8 cellular contexts compared by ENCODE assay signal in the genomic region with DNA sequence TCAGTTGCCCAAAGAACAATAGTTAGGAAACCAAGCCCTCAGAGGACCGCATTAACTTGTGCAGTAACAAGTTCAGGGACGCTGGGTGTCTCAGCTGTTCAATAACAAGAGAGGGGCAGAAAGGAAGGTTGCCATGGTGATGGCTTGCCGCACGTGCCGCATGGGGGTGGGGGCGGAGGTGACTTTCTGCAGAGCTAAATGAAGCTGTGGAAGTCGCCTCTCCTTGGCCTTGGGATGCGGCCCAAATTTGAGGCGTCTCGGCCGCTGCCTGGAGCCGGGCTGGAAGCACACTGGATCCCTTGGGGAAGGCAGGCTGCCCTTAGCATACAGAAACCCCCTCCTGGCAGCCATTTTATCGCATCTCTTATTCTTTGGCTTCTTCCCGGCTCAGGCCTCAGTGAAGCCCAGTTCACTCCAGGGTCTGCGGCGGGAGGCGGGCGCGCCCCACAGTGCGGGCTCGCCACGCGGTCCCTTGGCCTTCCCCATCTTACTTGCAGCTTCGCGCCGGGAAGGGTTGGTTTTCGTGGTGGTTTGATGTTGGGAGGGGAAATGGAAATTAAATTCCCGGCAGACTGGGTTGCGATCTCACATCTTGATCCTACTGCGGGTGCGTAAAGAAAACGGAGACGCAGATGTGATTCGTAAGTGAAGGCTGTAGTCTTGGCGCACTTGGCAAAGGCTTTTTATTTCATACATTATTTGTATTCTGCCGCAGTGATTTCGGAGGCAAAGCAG.
DNase-seq lines count a peak whose midpoint lies in the region; ATAC-seq and TF ChIP-seq lines count a peak whose summit lies in the region.

No MANE protein-coding gene starts in this region.

- H3K36me3 ChIP-seq in brain microvascular endothelial cell (replicated peaks): no peaks in the 10 kb centered on the region

- in situ Hi-C loops in brain microvascular endothelial cell (cut with HindIII; ENCODE audit: low pct_ligation_motif_present, low sequenced_read_pairs): no loop called here

- TF ChIP-seq CTCF in brain microvascular endothelial cell (IDR thresholded peaks at IDR 0.05; ENCODE audit: low read depth, low read length, missing control alignments): peak; percentile 23

- no peak overlapping the region for H3K27ac ChIP-seq in brain microvascular endothelial cell

- peak overlapping the region; percentile 57 for H3K4me3 ChIP-seq in brain microvascular endothelial cell (ENCODE audit: low read depth, low read length)

- no peaks in the 10 kb centered on the region for H3K27me3 ChIP-seq in brain microvascular endothelial cell (replicated peaks)

- no peak for ATAC-seq in stimulated activated naive CD8-positive, alpha-beta T cell treated with anti-CD3 and anti-CD28 coated beads, Interleukin-15, Interleukin-2, amounts not matched to agents 100 U/mL and 50 U/mL, for 24 hours
- no peak for ATAC-seq in GM18520 (IDR thresholded peaks at IDR 0.05; ENCODE audit: unreplicated experiment)

- CTCF ChIA-PET in HEK293T (lab: Yijun Ruan, JAX): no interaction called here

- DNase-seq in stimulated activated CD4-positive, alpha-beta T cell treated with anti-CD3 and anti-CD28 coated beads, Interleukin-4, amount 100 ng/mL, for 1 hour: peak; percentile 4
- DNase-seq in stimulated activated CD4-positive, alpha-beta T cell treated with anti-CD3 and anti-CD28 coated beads, Interleukin-12 subunit alpha, Interleukin-12 subunit beta, amount 100 ng/mL, for 4 hours: no peak
- peak; percentile 33 for DNase-seq in brain microvascular endothelial cell
- peak; percentile 51 for DNase-seq in islet precursor cell
- peak; percentile 14 for DNase-seq in stimulated activated naive CD8-positive, alpha-beta T cell treated with anti-CD3 and anti-CD28 coated beads, Interleukin-15, Interleukin-2, amounts not matched to agents 100 U/mL and 50 U/mL, for 24 hours
- DNase-seq in HEK293T (ENCODE audit: extremely low spot score): no peak
- no peak for DNase-seq in SKM-1 (lab: John Stamatoyannopoulos, UW; ENCODE audit: unreplicated experiment)

- POLR2A ChIA-PET in HEK293T (lab: Yijun Ruan, JAX): no interaction called here

TF ChIP-seq in HEK293T, 16 proteins besides CTCF, POLR2A, EP300 and RAD21:
- no peak for TF ChIP-seq NFRKB (IDR thresholded peaks at IDR 0.05)
- no peak for TF ChIP-seq HDGF (IDR thresholded peaks at IDR 0.05; ENCODE audit: borderline replicate concordance)
- TF ChIP-seq SP1 (IDR thresholded peaks at IDR 0.05): no peak
- TF ChIP-seq, protein P1, sequence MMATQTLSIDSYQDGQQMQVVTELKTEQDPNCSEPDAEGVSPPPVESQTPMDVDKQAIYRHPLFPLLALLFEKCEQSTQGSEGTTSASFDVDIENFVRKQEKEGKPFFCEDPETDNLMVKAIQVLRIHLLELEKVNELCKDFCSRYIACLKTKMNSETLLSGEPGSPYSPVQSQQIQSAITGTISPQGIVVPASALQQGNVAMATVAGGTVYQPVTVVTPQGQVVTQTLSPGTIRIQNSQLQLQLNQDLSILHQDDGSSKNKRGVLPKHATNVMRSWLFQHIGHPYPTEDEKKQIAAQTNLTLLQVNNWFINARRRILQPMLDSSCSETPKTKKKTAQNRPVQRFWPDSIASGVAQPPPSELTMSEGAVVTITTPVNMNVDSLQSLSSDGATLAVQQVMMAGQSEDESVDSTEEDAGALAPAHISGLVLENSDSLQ (IDR thresholded peaks at IDR 0.05): no peak
- no peak for TF ChIP-seq ZNF384 (IDR thresholded peaks at IDR 0.05)
- no peak for TF ChIP-seq CTBP1 (IDR thresholded peaks at IDR 0.05; ENCODE audit: borderline replicate concordance)
- no peak for TF ChIP-seq ARNT (IDR thresholded peaks at IDR 0.05)
- no peak for TF ChIP-seq LEF1 (IDR thresholded peaks at IDR 0.05; ENCODE audit: borderline replicate concordance)
- no peak for TF ChIP-seq L3MBTL2 (conservative IDR thresholded peaks at IDR 0.05)
- TF ChIP-seq BHLHE40 (IDR thresholded peaks at IDR 0.05; ENCODE audit: borderline replicate concordance): no peak
- TF ChIP-seq FOXK2 (IDR thresholded peaks at IDR 0.05): no peak
- TF ChIP-seq ELF4 (IDR thresholded peaks at IDR 0.05): no peak
- no peak for TF ChIP-seq SUZ12 (IDR thresholded peaks at IDR 0.05)
- no peak for TF ChIP-seq FOXA1 (IDR thresholded peaks at IDR 0.05)
- no peak for TF ChIP-seq FOXM1 (IDR thresholded peaks at IDR 0.05; ENCODE audit: borderline replicate concordance)
- no peak for TF ChIP-seq TARDBP (IDR thresholded peaks at IDR 0.05)

Comparison
In these comparisons a context has a peak if more than half of its experiments do, and no peak if none do; other contexts are left out.
1. DNase-seq: peak in stimulated activated CD4-positive, alpha-beta T cell treated with anti-CD3 and anti-CD28 coated beads, Interleukin-4, amount 100 ng/mL, for 1 hour (single experiment), brain microvascular endothelial cell (single experiment), islet precursor cell (single experiment) and stimulated activated naive CD8-positive, alpha-beta T cell treated with anti-CD3 and anti-CD28 coated beads, Interleukin-15, Interleukin-2, amounts not matched to agents 100 U/mL and 50 U/mL, for 24 hours (single experiment); none in stimulated activated CD4-positive, alpha-beta T cell treated with anti-CD3 and anti-CD28 coated beads, Interleukin-12 subunit alpha, Interleukin-12 subunit beta, amount 100 ng/mL, for 4 hours (single experiment), HEK293T (single experiment) and SKM-1 (single experiment).